Comparison of ENCODE assay signal across 31 cellular contexts in the genomic region with DNA sequence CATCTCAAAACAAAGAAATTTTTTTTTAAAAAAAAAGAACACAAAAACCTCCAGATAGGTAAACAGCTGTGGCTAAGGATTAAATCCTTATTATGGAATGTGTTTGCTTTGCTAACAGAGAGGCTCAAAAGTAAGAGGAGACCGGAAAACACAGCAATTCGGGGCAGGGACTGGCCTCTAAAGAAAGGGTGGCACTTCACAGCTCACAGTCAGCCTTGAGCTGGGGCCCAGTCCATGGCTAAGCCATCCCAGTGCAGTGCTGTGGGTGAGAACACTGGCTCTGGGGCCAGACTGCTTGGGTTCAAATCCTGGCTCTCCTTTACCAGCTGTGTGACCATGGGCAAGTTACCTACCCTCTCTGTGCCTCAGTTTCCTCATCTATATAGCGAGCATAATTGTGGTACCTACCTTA. TPM values are rescaled to one million over a fixed set of nuclear protein-coding genes. Genes with fewer than 3 reads are reported as not detected.
"Had no signal": no experiment of that assay in that cellular context is flagged by ENCODE, and none has a peak within 500 bp of the region (broad histone marks: within the 10 kb centered on the region; RNA-seq: fewer than 3 reads in every experiment).

No MANE protein-coding gene starts in this region.

- ATAC-seq: left colon; left lung; natural killer cell; pancreas; right cardiac atrium; stimulated activated effector memory CD8-positive, alpha-beta T cell treated with anti-CD3 and anti-CD28 coated beads, Interleukin-12 subunit alpha, Interleukin-12 subunit beta, amount 100 ng/mL, for 72 hours had no signal

- H3K36me3 Mint-ChIP-seq: immature natural killer cell; mesothelial cell of epicardium; naive B cell; natural killer cell; stimulated activated effector memory CD8-positive, alpha-beta T cell treated with anti-CD3 and anti-CD28 coated beads, Interleukin-12 subunit alpha, Interleukin-12 subunit beta, amount 100 ng/mL, for 72 hours; type B pancreatic cell had no signal

- H3K36me3 ChIP-seq: left lung, pancreas, prostate gland, sigmoid colon, spleen, suprapubic skin, thoracic aorta, tibial artery, uterus had no signal

- H3K27ac Mint-ChIP-seq: immature natural killer cell; mesothelial cell of epicardium; naive B cell; natural killer cell; nephron progenitor cell; stimulated activated effector memory CD8-positive, alpha-beta T cell treated with anti-CD3 and anti-CD28 coated beads, Interleukin-12 subunit alpha, Interleukin-12 subunit beta, amount 100 ng/mL, for 72 hours; stimulated activated naive CD8-positive, alpha-beta T cell treated with anti-CD3 and anti-CD28 coated beads, Interleukin-15, Interleukin-2, amounts not matched to agents 100 ng/mL and 50 ng/mL, for 24 hours; type B pancreatic cell had no signal

- H3K4me1 Mint-ChIP-seq: immature natural killer cell; mesothelial cell of epicardium; natural killer cell; stimulated activated effector memory CD8-positive, alpha-beta T cell treated with anti-CD3 and anti-CD28 coated beads, Interleukin-12 subunit alpha, Interleukin-12 subunit beta, amount 100 ng/mL, for 72 hours had no signal

- H3K27ac ChIP-seq: left lung, pancreas, prostate gland, sigmoid colon, spleen, suprapubic skin, thoracic aorta, tibial artery, uterus had no signal

- FAIRE-seq: islet of Langerhans, kidney, pancreas, small intestine had no signal

- H3K27me3 ChIP-seq: left lung, pancreas, sigmoid colon, spleen, suprapubic skin, tibial artery, uterus had no signal

- H3K4me3 ChIP-seq: left lung, lung, pancreas, prostate gland, sigmoid colon, spleen, suprapubic skin, thoracic aorta, tibial artery, uterus had no signal

- H3K9me3 ChIP-seq: left lung, pancreas, prostate gland, suprapubic skin, thoracic aorta, tibial artery, uterus had no signal

- DNase-seq: hypothalamus; immature natural killer cell; kidney; left colon; left lung; mesendoderm; naive B cell; natural killer cell; nephron progenitor cell; pancreas; posterior cingulate gyrus; retina; sigmoid colon; small intestine; spleen; stimulated activated CD4-positive, alpha-beta T cell treated with anti-CD3 and anti-CD28 coated beads, Interleukin-4, amount 100 ng/mL, for 24 hours; stimulated activated naive CD4-positive, alpha-beta T cell; tibial artery; uterus had no signal

- H3K4me1 ChIP-seq: left lung, pancreas, prostate gland, sigmoid colon, tibial artery, uterus had no signal

- H3K27me3 Mint-ChIP-seq: type B pancreatic cell had no signal

- H3K4me3 Mint-ChIP-seq: immature natural killer cell; mesothelial cell of epicardium; naive B cell; natural killer cell; nephron progenitor cell; stimulated activated effector memory CD8-positive, alpha-beta T cell treated with anti-CD3 and anti-CD28 coated beads, Interleukin-12 subunit alpha, Interleukin-12 subunit beta, amount 100 ng/mL, for 72 hours; stimulated activated naive CD8-positive, alpha-beta T cell treated with anti-CD3 and anti-CD28 coated beads, Interleukin-15, Interleukin-2, amounts not matched to agents 100 ng/mL and 50 ng/mL, for 24 hours; type B pancreatic cell had no signal

- H3K9me3 Mint-ChIP-seq: immature natural killer cell; natural killer cell; nephron progenitor cell; stimulated activated effector memory CD8-positive, alpha-beta T cell treated with anti-CD3 and anti-CD28 coated beads, Interleukin-12 subunit alpha, Interleukin-12 subunit beta, amount 100 ng/mL, for 72 hours; stimulated activated naive CD8-positive, alpha-beta T cell treated with anti-CD3 and anti-CD28 coated beads, Interleukin-15, Interleukin-2, amounts not matched to agents 100 ng/mL and 50 ng/mL, for 24 hours; type B pancreatic cell had no signal

RNA-seq across cellular contexts. Expression of gene KIF17, which starts 28.2 kb away (rescaled TPM):
- total RNA-seq: natural killer cell had no signal

RNA-seq across cellular contexts. Expression of gene SH2D5, which starts 42.9 kb away (rescaled TPM):
- total RNA-seq: mononuclear cell, natural killer cell, subcutaneous adipose tissue had no signal
- polyA plus RNA-seq: immature natural killer cell had no signal
